Comparison of ENCODE assay signal across 2 cellular contexts in genomic region chr15:50681467-50681866, GRCh38.
TF ChIP-seq lines count a peak whose summit lies in the region.

No MANE protein-coding gene starts in this region.

TF ChIP-seq in A549, 52 proteins besides CTCF, POLR2A, EP300 and RAD21:
- TF ChIP-seq HMGXB4 (CRISPR knock-in tag; IDR thresholded peaks at IDR 0.05; ENCODE audit: borderline replicate concordance) (no peak), ELK1 (IDR thresholded peaks at IDR 0.05; ENCODE audit: low read depth, low read length) (no peak), RARB (CRISPR knock-in tag; IDR thresholded peaks at IDR 0.05) (no peak), HDAC2 (IDR thresholded peaks at IDR 0.05) (no peak), CEBPB (IDR thresholded peaks at IDR 0.05) (no peak), MAFK (IDR thresholded peaks at IDR 0.05; ENCODE audit: partially characterized antibody) (peak; percentile 72), MAZ (IDR thresholded peaks at IDR 0.05; ENCODE audit: borderline replicate concordance, low read depth, low read length) (no peak)
TF ChIP-seq in A549: peak in this region for 1.

TF ChIP-seq in IMR-90, 13 proteins besides CTCF, POLR2A, EP300 and RAD21:
- TF ChIP-seq CHD1 (IDR thresholded peaks at IDR 0.05; ENCODE audit: low read depth, low read length) (no peak), ELK1 (IDR thresholded peaks at IDR 0.05; ENCODE audit: borderline replicate concordance, low read depth, low read length) (no peak), MAFK (IDR thresholded peaks at IDR 0.05; ENCODE audit: low read depth, low read length) (0 out of 2 replicates have a peak, but pooled peaks have one; percentile 11)
TF ChIP-seq in IMR-90: peak in this region for 1.
